Comparison of ENCODE assay signal across 1 cellular context in genomic region chr7:87152112-87152896, GRCh38.
TF ChIP-seq lines count a peak whose summit lies in the region.

DMTF1 (plus strand) TSS chr7:87152453; CDS start chr7:87164942, 12,489 bp downstream.

TF ChIP-seq in HepG2, 621 proteins besides CTCF, POLR2A, EP300 and RAD21 (continued from another document and continues in another):
- peak; percentile 45 for TF ChIP-seq ZBTB40 (IDR thresholded peaks at IDR 0.05)
- no peak for TF ChIP-seq ZBTB40 (CRISPR knock-in tag; IDR thresholded peaks at IDR 0.05)
- no peak for TF ChIP-seq SMAD3 (CRISPR knock-in tag; IDR thresholded peaks at IDR 0.05)
- TF ChIP-seq ZNF607 (CRISPR knock-in tag; IDR thresholded peaks at IDR 0.05; ENCODE audit: borderline replicate concordance) = peak; percentile 90
- no peak for TF ChIP-seq ATRX (CRISPR knock-in tag; IDR thresholded peaks at IDR 0.05; ENCODE audit: borderline replicate concordance)
- TF ChIP-seq GATAD1 (CRISPR knock-in tag; IDR thresholded peaks at IDR 0.05) = peak; percentile 92
- TF ChIP-seq RARA (CRISPR knock-in tag; IDR thresholded peaks at IDR 0.05) = no peak
- peak; percentile 31; the same call in 1 of the 2 replicates for TF ChIP-seq ZNF512B (CRISPR knock-in tag; IDR thresholded peaks at IDR 0.05; ENCODE audit: borderline replicate concordance)
- TF ChIP-seq ZNF704 (CRISPR knock-in tag; IDR thresholded peaks at IDR 0.05; ENCODE audit: borderline replicate concordance) = peak; percentile 76; the same call in 1 of the 2 replicates
- peak; percentile 87; the same call in 1 of the 2 replicates for TF ChIP-seq CCDC6 (CRISPR knock-in tag; IDR thresholded peaks at IDR 0.05)
- no peak for TF ChIP-seq BATF2 (CRISPR knock-in tag; IDR thresholded peaks at IDR 0.05)
- no peak for TF ChIP-seq ZNF24 (IDR thresholded peaks at IDR 0.05)
- no peak for TF ChIP-seq NAIF1 (CRISPR knock-in tag; IDR thresholded peaks at IDR 0.05; ENCODE audit: borderline replicate concordance)
- no peak for TF ChIP-seq JARID2 (CRISPR knock-in tag; IDR thresholded peaks at IDR 0.05; ENCODE audit: insufficient replicate concordance)
- TF ChIP-seq ZNF451 (CRISPR knock-in tag; IDR thresholded peaks at IDR 0.05) = peak; percentile 41; the same call in 1 of the 2 replicates
- no peak; the same call in 1 of the 2 replicates for TF ChIP-seq ZBTB10 (CRISPR knock-in tag; IDR thresholded peaks at IDR 0.05; ENCODE audit: borderline replicate concordance)
- TF ChIP-seq CBX1 (IDR thresholded peaks at IDR 0.05; ENCODE audit: low read depth) = peak; percentile 54
- TF ChIP-seq ZNF530 (CRISPR knock-in tag; IDR thresholded peaks at IDR 0.05; ENCODE audit: low read depth) = no peak
- TF ChIP-seq AKAP8 (CRISPR knock-in tag; IDR thresholded peaks at IDR 0.05) = no peak
- peak; percentile 24; the same call in 1 of the 2 replicates for TF ChIP-seq THAP7 (CRISPR knock-in tag; IDR thresholded peaks at IDR 0.05)
- peak; percentile 74 for TF ChIP-seq MED1 (CRISPR knock-in tag; IDR thresholded peaks at IDR 0.05)
- no peak for TF ChIP-seq GLMP (CRISPR knock-in tag; IDR thresholded peaks at IDR 0.05; ENCODE audit: borderline replicate concordance)
- peak; percentile 54; the same call in 1 of the 2 replicates for TF ChIP-seq CEBPG (CRISPR knock-in tag; IDR thresholded peaks at IDR 0.05)
- peak; percentile 64; the same call in 1 of the 2 replicates for TF ChIP-seq CAMTA2 (CRISPR knock-in tag; IDR thresholded peaks at IDR 0.05; ENCODE audit: borderline replicate concordance)
- TF ChIP-seq ZNF878 (CRISPR knock-in tag; IDR thresholded peaks at IDR 0.05) = peak; percentile 88; the same call in 1 of the 2 replicates
- no peak; the same call in 1 of the 2 replicates for TF ChIP-seq ZNF567 (CRISPR knock-in tag; IDR thresholded peaks at IDR 0.05; ENCODE audit: borderline replicate concordance)
- TF ChIP-seq SMARCE1 (IDR thresholded peaks at IDR 0.05; ENCODE audit: borderline replicate concordance) = no peak
- no peak for TF ChIP-seq ETS1 (CRISPR knock-in tag; IDR thresholded peaks at IDR 0.05)
- peak; percentile 56; the same call in 1 of the 2 replicates for TF ChIP-seq MXD4 (CRISPR knock-in tag; IDR thresholded peaks at IDR 0.05)
- TF ChIP-seq PAXIP1 (CRISPR knock-in tag; conservative IDR thresholded peaks at IDR 0.05) = peak; percentile 73
- peak; percentile 82 for TF ChIP-seq ZBTB3 (CRISPR knock-in tag; IDR thresholded peaks at IDR 0.05; ENCODE audit: borderline replicate concordance, low read depth)
